Comparison of ENCODE assay signal across 8 cellular contexts in genomic region chr9:96719538-96720315, GRCh38. TPM values are rescaled to one million over a fixed set of nuclear protein-coding genes. Genes with fewer than 3 reads are reported as not detected.
DNase-seq lines count a peak whose midpoint lies in the region; ATAC-seq lines count a peak whose summit lies in the region.

No MANE protein-coding gene starts in this region.

- H3K9me3 Mint-ChIP-seq in activated CD4-positive, alpha-beta T cell treated with anti-CD3 and anti-CD28 coated beads, Interleukin-2, amount 10 ng/mL, durations not matched to agents 7 days and 5 days, result peaks cover 6% of the 10 kb centered on the region
- peaks cover 5% of the 10 kb centered on the region for H3K9me3 Mint-ChIP-seq in activated CD4-positive, alpha-beta T cell treated with anti-CD3 and anti-CD28 coated beads, Interleukin-2, amount 10 ng/mL, durations not matched to agents 24 days and 14 days

- CTCF ChIA-PET in activated CD4-positive, alpha-beta T cell treated with anti-CD3 and anti-CD28 coated beads, Interleukin-2, amount 10 ng/mL, durations not matched to agents 7 days and 5 days (lab: Charles Lee), result no interaction called here

- H3K27me3 ChIP-seq in skeletal muscle satellite cell (ENCODE audit: control insufficient read depth, insufficient read depth, low read length), result peaks cover 28% of the 10 kb centered on the region

- ATAC-seq in esophagus mucosa (peak; percentile 37), HG03097 (IDR thresholded peaks at IDR 0.05; ENCODE audit: low FRiP score, unreplicated experiment) (no peak)
- no peak for ATAC-seq in activated CD4-positive, CD25-positive, alpha-beta regulatory T cell treated with anti-CD3 and anti-CD28 coated beads, Interleukin-2, amount 50 U/mL, for 24 hours

- H3K36me3 Mint-ChIP-seq in activated CD4-positive, alpha-beta T cell treated with anti-CD3 and anti-CD28 coated beads, Interleukin-2, amount 10 ng/mL, durations not matched to agents 7 days and 5 days (ENCODE audit: low read depth), result no peaks in the 10 kb centered on the region
- H3K36me3 Mint-ChIP-seq in activated CD4-positive, alpha-beta T cell treated with anti-CD3 and anti-CD28 coated beads, Interleukin-2, amount 10 ng/mL, durations not matched to agents 24 days and 14 days (ENCODE audit: low read depth), result no peaks in the 10 kb centered on the region

- no peak overlapping the region for H3K4me3 Mint-ChIP-seq in activated CD4-positive, alpha-beta T cell treated with anti-CD3 and anti-CD28 coated beads, Interleukin-2, amount 10 ng/mL, durations not matched to agents 7 days and 5 days
- H3K4me3 Mint-ChIP-seq in activated CD4-positive, alpha-beta T cell treated with anti-CD3 and anti-CD28 coated beads, Interleukin-2, amount 10 ng/mL, durations not matched to agents 24 days and 14 days, result no peak overlapping the region

- peaks cover 22% of the 10 kb centered on the region for H3K27me3 Mint-ChIP-seq in activated CD4-positive, alpha-beta T cell treated with anti-CD3 and anti-CD28 coated beads, Interleukin-2, amount 10 ng/mL, durations not matched to agents 7 days and 5 days
- H3K27me3 Mint-ChIP-seq in activated CD4-positive, alpha-beta T cell treated with anti-CD3 and anti-CD28 coated beads, Interleukin-2, amount 10 ng/mL, durations not matched to agents 24 days and 14 days, result peaks cover 19% of the 10 kb centered on the region

- H3K4me1 ChIP-seq in skeletal muscle satellite cell (ENCODE audit: control insufficient read depth, insufficient read depth, low read length), result no peaks in the 10 kb centered on the region

- intact Hi-C loops in activated CD4-positive, alpha-beta T cell treated with anti-CD3 and anti-CD28 coated beads, Interleukin-2, amount 10 ng/mL, durations not matched to agents 24 days and 14 days (cut with micrococcal nuclease), result no loop called here

- peak overlapping the region; percentile 12 for H3K4me2 ChIP-seq in skeletal muscle satellite cell (ENCODE audit: low read length)

- peak overlapping the region; percentile 46 for H3K27ac Mint-ChIP-seq in activated CD4-positive, alpha-beta T cell treated with anti-CD3 and anti-CD28 coated beads, Interleukin-2, amount 10 ng/mL, durations not matched to agents 7 days and 5 days
- H3K27ac Mint-ChIP-seq in activated CD4-positive, alpha-beta T cell treated with anti-CD3 and anti-CD28 coated beads, Interleukin-2, amount 10 ng/mL, durations not matched to agents 24 days and 14 days, result no peak overlapping the region

- H3K4me1 Mint-ChIP-seq in activated CD4-positive, alpha-beta T cell treated with anti-CD3 and anti-CD28 coated beads, Interleukin-2, amount 10 ng/mL, durations not matched to agents 7 days and 5 days, result peaks cover 2% of the 10 kb centered on the region
- H3K4me1 Mint-ChIP-seq in activated CD4-positive, alpha-beta T cell treated with anti-CD3 and anti-CD28 coated beads, Interleukin-2, amount 10 ng/mL, durations not matched to agents 24 days and 14 days, result no peaks in the 10 kb centered on the region

- DNase-seq in activated CD4-positive, alpha-beta T cell treated with anti-CD3 and anti-CD28 coated beads, Interleukin-2, amount 10 ng/mL, durations not matched to agents 7 days and 5 days, result no peak
- DNase-seq in activated CD4-positive, alpha-beta T cell treated with anti-CD3 and anti-CD28 coated beads, Interleukin-2, amount 10 ng/mL, durations not matched to agents 24 days and 14 days, result no peak
- DNase-seq in NCI-H2196 treated with DMSO at 0.1 percent for 48 hours (lab: John Stamatoyannopoulos, UW; ENCODE audit: unreplicated experiment), result peak; percentile 23
- no peak for DNase-seq in stimulated activated naive CD4-positive, alpha-beta T cell (lab: John Stamatoyannopoulos, UW)

- H3K36me3 ChIP-seq in skeletal muscle satellite cell (ENCODE audit: insufficient read depth, low read length), result no peaks in the 10 kb centered on the region

- POLR2A ChIA-PET in activated CD4-positive, alpha-beta T cell treated with anti-CD3 and anti-CD28 coated beads, Interleukin-2, amount 10 ng/mL, durations not matched to agents 7 days and 5 days (lab: Charles Lee), result no interaction called here

- H3K4me3 ChIP-seq in skeletal muscle satellite cell (ENCODE audit: low read length), result no peak overlapping the region

- H3K9ac ChIP-seq in skeletal muscle satellite cell (ENCODE audit: low read depth, low read length), result no peak overlapping the region

- H3K9me3 ChIP-seq in skeletal muscle satellite cell (replicated peaks; ENCODE audit: low read length), result no peaks in the 10 kb centered on the region

RNA-seq across cellular contexts. Expression of gene ZNF510, which starts 58.2 kb away (rescaled TPM):
- 10 to 100 TPM; 12.4 to 12.6 TPM for total RNA-seq in activated CD4-positive, alpha-beta T cell treated with anti-CD3 and anti-CD28 coated beads, Interleukin-2, amount 10 ng/mL, durations not matched to agents 7 days and 5 days
- 8.1 and 9.6 TPM in 2 replicates for total RNA-seq in activated CD4-positive, alpha-beta T cell treated with anti-CD3 and anti-CD28 coated beads, Interleukin-2, amount 10 ng/mL, durations not matched to agents 24 days and 14 days
- 4.7 TPM for total RNA-seq in esophagus mucosa
- total RNA-seq in skeletal muscle satellite cell (2012; rRNA removed), result 9.6 and 10.6 TPM in 2 replicates
